ENCODE assay signal across 8 cellular contexts in genomic region chr3:138774529-138775253, GRCh38.
DNase-seq lines count a peak whose midpoint lies in the region; ATAC-seq and TF ChIP-seq lines count a peak whose summit lies in the region.

No MANE protein-coding gene starts in this region.

- peaks cover 5% of the 10 kb centered on the region for H3K9me3 Mint-ChIP-seq in WTC11

- H2AFZ ChIP-seq in DND-41 (ENCODE audit: low read depth, low read length), result no peak overlapping the region

- no peaks in the 10 kb centered on the region for H3K9me3 ChIP-seq in DND-41 (ENCODE audit: insufficient read depth, low read length, severe bottlenecking)

- H3K36me3 ChIP-seq in DND-41 (ENCODE audit: insufficient read depth, low read length), result peaks cover 4% of the 10 kb centered on the region; the same call in 1 of the 2 replicates

- ATAC-seq in DND-41 (ENCODE audit: insufficient read depth, low read depth), result peak; percentile 37; the same call in 1 of the 3 replicates
- ATAC-seq in HG02678 (IDR thresholded peaks at IDR 0.05; ENCODE audit: unreplicated experiment), result peak; percentile 82
- no peak for ATAC-seq in WTC11
- no peak for ATAC-seq in HG02938 (IDR thresholded peaks at IDR 0.05; ENCODE audit: unreplicated experiment)

- no peak overlapping the region for H3K4me3 ChIP-seq in DND-41 (ENCODE audit: low read depth in 1 of 2, low read length in 2 of 2)

- H3K27ac Mint-ChIP-seq in WTC11, result peak overlapping the region; percentile 76

- H3K27me3 ChIP-seq in DND-41 (ENCODE audit: insufficient read depth, low read length, poor library complexity), result no peaks in the 10 kb centered on the region

- POLR2A ChIA-PET in WTC11 (lab: Charles Lee), result no interaction called here

- H3K36me3 Mint-ChIP-seq in WTC11, result peaks cover 12% of the 10 kb centered on the region

- peaks cover 13% of the 10 kb centered on the region for H3K4me1 Mint-ChIP-seq in WTC11

- H3K27me3 Mint-ChIP-seq in WTC11 (ENCODE audit: low read depth), result no peaks in the 10 kb centered on the region

- TF ChIP-seq CTCF in DND-41 (IDR thresholded peaks at IDR 0.05; ENCODE audit: borderline replicate concordance, extremely low read depth, low read length, poor library complexity, severe bottlenecking), result no peak
- no peak for TF ChIP-seq CTCF in WTC11 (IDR thresholded peaks at IDR 0.05)

- no peak for DNase-seq in DND-41
- peak; percentile 32 for DNase-seq in NCI-H187 treated with DMSO at 0.1 percent for 48 hours (lab: John Stamatoyannopoulos, UW)
- no peak for DNase-seq in WTC11 (ENCODE audit: low spot score)
- DNase-seq in glomerular visceral epithelial cell (ENCODE audit: extremely low spot score), result peak; percentile 92
- DNase-seq in pulmonary artery endothelial cell (ENCODE audit: low read depth, low spot score), result peak; percentile 90
- DNase-seq in GM19240 (ENCODE audit: insufficient read length, low spot score), result no peak

- H3K79me2 ChIP-seq in DND-41 (ENCODE audit: insufficient read depth, low read length), result peaks cover 19% of the 10 kb centered on the region

- H3K4me3 Mint-ChIP-seq in WTC11, result no peak overlapping the region

- H3K4me1 ChIP-seq in DND-41 (ENCODE audit: insufficient read depth, low read length), result no peaks in the 10 kb centered on the region

- no peak overlapping the region for H3K4me2 ChIP-seq in DND-41 (ENCODE audit: insufficient read depth, low read length)

- H4K20me1 ChIP-seq in DND-41 (ENCODE audit: insufficient read depth, low read length), result no peaks in the 10 kb centered on the region

- H3K27ac ChIP-seq in DND-41 (ENCODE audit: low read length), result no peak overlapping the region

- CTCF ChIA-PET in WTC11 (lab: Charles Lee), result interaction anchor here (0.9 kb wide), 1 partner anchor 141 kb away, joined by 4 read pairs; no protein-coding TSS in a partner anchor

- H3K9ac ChIP-seq in DND-41 (ENCODE audit: low read depth, low read length), result no peak overlapping the region

TF ChIP-seq in WTC11, 78 proteins besides CTCF, POLR2A, EP300 and RAD21:
- TF ChIP-seq ATF1 (CRISPR knock-in tag; IDR thresholded peaks at IDR 0.05), result no peak
- no peak for TF ChIP-seq RELA (CRISPR knock-in tag; IDR thresholded peaks at IDR 0.05; ENCODE audit: borderline replicate concordance)
- no peak for TF ChIP-seq CREM (CRISPR knock-in tag; IDR thresholded peaks at IDR 0.05)
- TF ChIP-seq ZNF317 (CRISPR knock-in tag; IDR thresholded peaks at IDR 0.05; ENCODE audit: borderline replicate concordance, low read depth), result no peak
- TF ChIP-seq OVOL2 (CRISPR knock-in tag; IDR thresholded peaks at IDR 0.05; ENCODE audit: borderline replicate concordance), result no peak
- no peak for TF ChIP-seq ZNF263 (CRISPR knock-in tag; IDR thresholded peaks at IDR 0.05; ENCODE audit: low read depth)
- TF ChIP-seq JAZF1 (CRISPR knock-in tag; IDR thresholded peaks at IDR 0.05), result no peak
- TF ChIP-seq FOXP4 (CRISPR knock-in tag; IDR thresholded peaks at IDR 0.05), result no peak
- TF ChIP-seq SMAD4 (CRISPR knock-in tag; IDR thresholded peaks at IDR 0.05), result no peak
- no peak for TF ChIP-seq NFATC4 (CRISPR knock-in tag; IDR thresholded peaks at IDR 0.05)
- TF ChIP-seq SOX15 (CRISPR knock-in tag; IDR thresholded peaks at IDR 0.05), result no peak
- TF ChIP-seq ZNF425 (CRISPR knock-in tag; conservative IDR thresholded peaks at IDR 0.05), result no peak
- no peak for TF ChIP-seq ERG (CRISPR knock-in tag; IDR thresholded peaks at IDR 0.05)
- no peak for TF ChIP-seq ESRRA (CRISPR knock-in tag; IDR thresholded peaks at IDR 0.05; ENCODE audit: borderline replicate concordance)
- no peak for TF ChIP-seq FOXJ3 (CRISPR knock-in tag; IDR thresholded peaks at IDR 0.05; ENCODE audit: borderline replicate concordance)
- no peak for TF ChIP-seq E2F1 (CRISPR knock-in tag; IDR thresholded peaks at IDR 0.05)

Comparison
In these comparisons a context has a peak if more than half of its experiments do, and no peak if none do; other contexts are left out.
1. ATAC-seq: peak in DND-41 (single experiment) and HG02678 (single experiment); none in WTC11 (single experiment) and HG02938 (single experiment).
2. DNase-seq: peak in NCI-H187 treated with DMSO at 0.1 percent for 48 hours (single experiment), glomerular visceral epithelial cell (single experiment) and pulmonary artery endothelial cell (single experiment); none in DND-41 (single experiment), WTC11 (single experiment) and GM19240 (single experiment).